Comparison of ENCODE assay signal across 8 cellular contexts in the genomic region with DNA sequence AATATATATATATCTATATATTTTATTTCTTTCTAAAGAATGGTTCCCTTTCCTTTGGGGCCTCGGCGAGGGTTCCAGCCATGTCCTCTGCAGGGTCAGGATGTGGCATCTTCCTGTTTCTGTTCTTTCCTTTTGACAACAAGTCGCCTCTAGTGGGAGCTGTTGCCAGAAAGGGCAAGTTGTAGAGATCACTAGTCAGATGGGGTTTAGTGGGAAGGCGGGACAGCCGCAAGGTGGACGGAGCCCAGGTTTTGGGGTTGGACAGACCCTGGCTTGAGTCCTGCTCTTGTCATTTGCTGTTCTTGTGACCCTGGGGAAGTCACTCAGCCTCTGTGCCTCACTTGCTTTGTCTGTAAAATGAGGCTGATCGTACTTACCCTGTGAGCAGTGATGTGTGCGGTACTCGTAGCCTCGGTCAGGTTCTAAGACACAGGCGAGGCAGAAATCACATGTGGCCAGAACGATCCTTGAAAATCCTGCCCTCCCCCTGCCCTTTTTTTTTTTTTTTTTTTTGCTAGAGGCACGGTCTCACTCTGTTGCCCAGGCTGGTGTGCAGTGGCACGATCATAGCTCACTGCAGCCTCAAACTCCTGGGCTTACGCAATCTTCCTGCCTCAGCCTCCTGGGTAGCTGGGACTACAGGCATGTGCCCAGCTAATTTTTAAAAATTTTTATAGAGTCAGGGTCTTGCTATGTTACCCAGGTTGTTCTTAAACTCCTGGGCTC.
DNase-seq lines count a peak whose midpoint lies in the region; FAIRE-seq and TF ChIP-seq lines count a peak whose summit lies in the region.

No MANE protein-coding gene starts in this region.

- H3K4me2 ChIP-seq in SU-DHL-6 (ENCODE audit: low read depth, low read length, poor library complexity, severe bottlenecking): no peak overlapping the region
- H3K4me2 ChIP-seq in keratinocyte (ENCODE audit: control insufficient read depth, extremely low read depth, insufficient read depth, low read depth, low read length): no peak overlapping the region

- WGBS in ovary, 3 donors: 89 to 92% (median 90%) methylated on average over 15 of the region's 15 CpGs

- no peaks in the 10 kb centered on the region for H4K20me1 ChIP-seq in SU-DHL-6 (ENCODE audit: low read depth, low read length)
- no peaks in the 10 kb centered on the region for H4K20me1 ChIP-seq in keratinocyte (ENCODE audit: control insufficient read depth, extremely low read depth, insufficient read depth, low read length)

- no peaks in the 10 kb centered on the region for H3F3A ChIP-seq in SU-DHL-6 (ENCODE audit: insufficient read depth)

- no peaks in the 10 kb centered on the region for H3K9me2 ChIP-seq in SU-DHL-6 (replicated peaks; ENCODE audit: insufficient read depth, low read length)

- H3K79me2 ChIP-seq in SU-DHL-6 (ENCODE audit: insufficient read depth, low read length): no peaks in the 10 kb centered on the region
- H3K79me2 ChIP-seq in keratinocyte (ENCODE audit: control insufficient read depth, insufficient read depth, low read length): no peaks in the 10 kb centered on the region

- H3K27ac ChIP-seq in HEK293 (ENCODE audit: extremely low read depth, low read depth, low read length) (no peak overlapping the region), SU-DHL-6 (ENCODE audit: low read depth, low read length) (no peak overlapping the region), keratinocyte (ENCODE audit: control insufficient read depth, insufficient read depth, low read length) (no peak overlapping the region), ovary (no peak overlapping the region)
- H3K27ac ChIP-seq in effector memory CD4-positive, alpha-beta T cell (ENCODE audit: insufficient read depth, low read length, poor library complexity, severe bottlenecking): no peak overlapping the region

- H3K27me3 ChIP-seq in SU-DHL-6 (ENCODE audit: low read length): no peaks in the 10 kb centered on the region
- H3K27me3 ChIP-seq in keratinocyte (ENCODE audit: control insufficient read depth, extremely low read depth, insufficient read depth, low read length): no peaks in the 10 kb centered on the region
- no peaks in the 10 kb centered on the region for H3K27me3 ChIP-seq in ovary
- H3K27me3 ChIP-seq in effector memory CD4-positive, alpha-beta T cell (replicated peaks; ENCODE audit: control insufficient read depth, insufficient read depth, low read length, poor library complexity, severe bottlenecking): no peaks in the 10 kb centered on the region

- H3K36me3 ChIP-seq in HEK293 (ENCODE audit: control insufficient read depth in 2 of 2, insufficient read depth in 1 of 2, low read length in 2 of 2) (peaks cover 9 to 51% of the 10 kb centered on the region in 2 experiments; a peak in 2 of 3 replicates), SU-DHL-6 (ENCODE audit: low read length) (no peaks in the 10 kb centered on the region; the same call in 1 of the 2 replicates), keratinocyte (ENCODE audit: control insufficient read depth in 2 of 2, extremely low read depth in 1 of 2, insufficient read depth in 2 of 2, low read length in 2 of 2) (peaks cover 17 to 22% of the 10 kb centered on the region in 2 experiments), ovary (no peaks in the 10 kb centered on the region)
- H3K36me3 ChIP-seq in effector memory CD4-positive, alpha-beta T cell (ENCODE audit: control insufficient read depth, insufficient read depth, low read length): peaks cover 61% of the 10 kb centered on the region

- no peak; the same call in 1 of the 2 replicates for TF ChIP-seq CTCF in HEK293 (tag by site-specific recombination; IDR thresholded peaks at IDR 0.05)
- peak; percentile 39 for TF ChIP-seq CTCF in SU-DHL-6 (IDR thresholded peaks at IDR 0.05; ENCODE audit: insufficient read depth, low read length, poor library complexity, severe bottlenecking)
- peak; percentile 43 to 53 (median 49) for TF ChIP-seq CTCF in keratinocyte (optimal IDR thresholded peaks at IDR 0.05 in 1 of 3, IDR thresholded peaks at IDR 0.05 in 1 of 3, conservative IDR thresholded peaks at IDR 0.05 in 1 of 3; ENCODE audit: extremely low read depth in 1 of 3, insufficient read depth in 2 of 3, low read length in 3 of 3)
- TF ChIP-seq CTCF in ovary (IDR thresholded peaks at IDR 0.05): no peak

- H3K9me1 ChIP-seq in keratinocyte (ENCODE audit: control insufficient read depth, extremely low read depth, insufficient read depth, low read length): no peaks in the 10 kb centered on the region

- no peak for FAIRE-seq in keratinocyte (lab: Jason Lieb, UNC)

- H3K9me3 ChIP-seq in HEK293 (ENCODE audit: control insufficient read depth, insufficient read depth, low read depth, low read length) (no peaks in the 10 kb centered on the region), SU-DHL-6 (ENCODE audit: insufficient read depth, low read length) (no peaks in the 10 kb centered on the region), keratinocyte (ENCODE audit: control insufficient read depth, low read depth, low read length) (no peaks in the 10 kb centered on the region), ovary (no peaks in the 10 kb centered on the region)
- no peaks in the 10 kb centered on the region for H3K9me3 ChIP-seq in effector memory CD4-positive, alpha-beta T cell (ENCODE audit: control insufficient read depth, low read length)

- H3K4me3 ChIP-seq in HEK293 (ENCODE audit: low read depth, low read length): no peak overlapping the region
- no peak overlapping the region for H3K4me3 ChIP-seq in SU-DHL-6 (ENCODE audit: insufficient read depth, low read length, poor library complexity, severe bottlenecking)
- H3K4me3 ChIP-seq in keratinocyte (ENCODE audit: control insufficient read depth in 2 of 3, extremely low read depth in 1 of 3, insufficient read depth in 2 of 3, low read depth in 1 of 3, low read length in 3 of 3): no peak overlapping the region
- no peak overlapping the region for H3K4me3 ChIP-seq in ovary
- no peak overlapping the region for H3K4me3 ChIP-seq in effector memory CD4-positive, alpha-beta T cell (ENCODE audit: insufficient read depth, low read depth, low read length, poor library complexity, severe bottlenecking)

- intact Hi-C loops in ovary (cut with DNase I): no loop called here

- dilution Hi-C loops in keratinocyte (cut with MboI; ENCODE audit: extremely low pct_ligation_motif_present, low sequenced_read_pairs): no loop called here

- TF ChIP-seq POLR2A in ovary (IDR thresholded peaks at IDR 0.05): no peak

- POLR2A ChIA-PET in HEK293 (lab: Yijun Ruan, JAX): no interaction called here

- CTCF ChIA-PET in HEK293 (lab: Yijun Ruan, JAX): interaction anchor here (0.7 to 1.1 kb wide), 3 partner anchors 10 to 15 kb away, joined by 3 to 5 read pairs (median 3); no protein-coding TSS in a partner anchor

- H3K4me1 ChIP-seq in HEK293 (ENCODE audit: control insufficient read depth, insufficient read depth, low read length) (no peaks in the 10 kb centered on the region), keratinocyte (ENCODE audit: control insufficient read depth, extremely low read depth, insufficient read depth, low read length) (peaks cover 7% of the 10 kb centered on the region), ovary (ENCODE audit: insufficient read depth) (peaks cover 2% of the 10 kb centered on the region)
- no peaks in the 10 kb centered on the region for H3K4me1 ChIP-seq in effector memory CD4-positive, alpha-beta T cell (ENCODE audit: control insufficient read depth, insufficient read depth, low read length, poor library complexity, severe bottlenecking)

- TF ChIP-seq EP300 in ovary (IDR thresholded peaks at IDR 0.05): no peak

- DNase-seq in COLO668 (lab: John Stamatoyannopoulos, UW; ENCODE audit: unreplicated experiment) (peak; percentile 10), keratinocyte (ENCODE audit: low read depth, low spot score) (no peak), ovary (no peak), NCI-H774 (lab: John Stamatoyannopoulos, UW) (no peak)
- no peak for DNase-seq in effector memory CD4-positive, alpha-beta T cell
- no peak for DNase-seq in NK-92 treated with Interleukin-12 subunit alpha and Interleukin-12 subunit beta, amount 100 ng/mL, for 24 hours (lab: John Stamatoyannopoulos, UW)

- H3K9ac ChIP-seq in SU-DHL-6 (ENCODE audit: low read length): no peak overlapping the region
- H3K9ac ChIP-seq in keratinocyte (ENCODE audit: control insufficient read depth, extremely low read depth, insufficient read depth, low read length): no peak overlapping the region

- no peak overlapping the region for H2AFZ ChIP-seq in SU-DHL-6 (ENCODE audit: low read depth, low read length, severe bottlenecking)
- H2AFZ ChIP-seq in keratinocyte (ENCODE audit: control insufficient read depth, low read length): no peak overlapping the region

TF ChIP-seq in HEK293, 187 proteins besides CTCF, POLR2A, EP300 and RAD21:
- TF ChIP-seq ZNF549 (tag by site-specific recombination; IDR thresholded peaks at IDR 0.05): no peak
- TF ChIP-seq, protein P1, sequence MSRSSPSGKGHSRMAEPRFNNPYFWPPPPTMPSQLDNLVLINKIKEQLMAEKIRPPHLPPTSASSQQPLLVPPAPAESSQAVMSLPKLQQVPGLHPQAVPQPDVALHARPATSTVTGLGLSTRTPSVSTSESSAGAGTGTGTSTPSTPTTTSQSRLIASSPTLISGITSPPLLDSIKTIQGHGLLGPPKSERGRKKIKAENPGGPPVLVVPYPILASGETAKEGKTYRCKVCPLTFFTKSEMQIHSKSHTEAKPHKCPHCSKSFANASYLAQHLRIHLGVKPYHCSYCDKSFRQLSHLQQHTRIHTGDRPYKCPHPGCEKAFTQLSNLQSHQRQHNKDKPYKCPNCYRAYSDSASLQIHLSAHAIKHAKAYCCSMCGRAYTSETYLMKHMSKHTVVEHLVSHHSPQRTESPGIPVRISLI (tag by site-specific recombination; IDR thresholded peaks at IDR 0.05): peak; percentile 83
TF ChIP-seq in HEK293: peak in this region for 1.

Comparison
In these comparisons a context has a peak if more than half of its experiments do, and no peak if none do; other contexts are left out.
1. CTCF ChIP-seq: peak in SU-DHL-6 (single experiment) and keratinocyte (3 of 3); none in HEK293 (single experiment) and ovary (0 of 3).